In the genomic region with DNA sequence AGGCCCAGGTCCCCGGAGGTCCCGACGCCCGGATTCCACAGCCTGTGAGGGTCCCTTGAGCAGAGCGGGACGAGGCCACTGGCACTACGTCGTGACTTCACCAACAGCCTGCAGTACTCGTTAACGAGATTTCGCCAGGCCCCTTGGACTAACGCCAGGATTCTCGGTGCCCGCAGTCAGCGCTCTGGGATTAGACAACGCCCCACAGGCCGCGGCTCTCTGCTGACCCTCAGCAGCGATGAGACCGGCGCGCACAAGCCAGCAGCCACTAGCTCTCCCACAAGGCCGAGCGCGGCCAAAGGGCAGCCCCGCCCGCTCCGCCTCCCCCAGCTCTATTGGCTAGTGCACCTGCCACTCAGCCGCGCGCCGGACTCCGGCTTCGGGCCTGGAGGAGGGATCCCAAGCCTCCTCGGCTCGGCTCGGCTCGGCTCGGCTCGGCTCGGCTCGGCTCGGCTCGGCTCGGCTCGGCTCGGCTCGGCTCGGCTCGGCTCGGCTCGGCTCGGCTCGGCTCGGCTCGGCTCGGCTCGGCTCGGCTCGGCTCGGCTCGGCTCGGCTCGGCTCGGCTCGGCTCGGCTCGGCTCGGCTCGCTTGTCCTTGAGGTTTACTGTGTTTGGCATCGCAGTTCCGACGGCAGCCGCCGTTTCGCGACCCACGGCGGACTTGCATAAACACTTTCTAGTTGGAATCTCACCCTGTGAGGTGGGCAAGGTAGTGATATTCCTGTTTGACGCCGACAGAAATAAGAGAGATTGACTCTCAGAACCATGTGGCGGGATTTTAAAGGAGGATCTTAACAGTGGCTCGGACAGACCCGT, we compare ENCODE assay signal across 8 cellular contexts.
DNase-seq lines count a peak whose midpoint lies in the region; ATAC-seq, FAIRE-seq and TF ChIP-seq lines count a peak whose summit lies in the region.

No MANE protein-coding gene starts in this region.

- H3K9me3 ChIP-seq in AG04450 (ENCODE audit: control insufficient read depth, insufficient read depth, low read length), result no peaks in the 10 kb centered on the region

- H3K27me3 ChIP-seq in AG04450 (ENCODE audit: control insufficient read depth, insufficient read depth, low read length), result no peaks in the 10 kb centered on the region

- no peak for TF ChIP-seq CTCF in AG04450 (IDR thresholded peaks at IDR 0.05; ENCODE audit: low read depth, low read length)

- peak; percentile 86 for DNase-seq in AG04450 (ENCODE audit: low read depth, low spot score)
- peak; percentile 92 for DNase-seq in NCI-H2227 (lab: John Stamatoyannopoulos, UW; ENCODE audit: unreplicated experiment)
- peak; percentile 81 to 90 (median 85) for DNase-seq in activated CD4-positive, CD25-positive, alpha-beta regulatory T cell (lab: John Stamatoyannopoulos, UW)
- DNase-seq in central memory CD4-positive, alpha-beta T cell, result peak; percentile 87
- DNase-seq in stimulated activated CD4-positive, alpha-beta T cell treated with anti-CD3 and anti-CD28 coated beads, Interleukin-12 subunit alpha, Interleukin-12 subunit beta, amount 100 ng/mL, for 4 hours, result peak; percentile 97

- peak; percentile 36 for FAIRE-seq in islet of Langerhans (lab: Jason Lieb, UNC)

- CTCF ChIA-PET in AG04450 (lab: Charles Lee), result interaction anchor here (0.7 kb wide), 3 partner anchors 56 to 309 kb away, joined by 4 to 9 read pairs (median 5); no protein-coding TSS in a partner anchor

- POLR2A ChIA-PET in AG04450 (lab: Yijun Ruan, JAX), result interaction anchor here (0.6 to 2.5 kb wide), 8 partner anchors 33 to 295 kb away, joined by 3 to 17 read pairs (median 4); no protein-coding TSS in a partner anchor

- H3K4me3 ChIP-seq in AG04450 (ENCODE audit: low read depth, low read length), result peak overlapping the region; percentile 72

- peak overlapping the region; percentile 82 for H3K27ac ChIP-seq in AG04450 (ENCODE audit: low read depth, low read length)

- ATAC-seq in GM18873 (IDR thresholded peaks at IDR 0.05; ENCODE audit: low FRiP score, unreplicated experiment), result peak; percentile 99
- peak; percentile 100 for ATAC-seq in HG03135 (IDR thresholded peaks at IDR 0.05; ENCODE audit: unreplicated experiment)

Comparison
In these comparisons a context has a peak if more than half of its experiments do, and no peak if none do; other contexts are left out.
1. Peak in every context shown above with its lines: DNase-seq, ATAC-seq, H3K4me3 ChIP-seq and H3K27ac ChIP-seq.